31 cellular contexts compared by ENCODE assay signal in genomic region chr1:246711548-246712003, GRCh38.
"Had no signal": no experiment of that assay in that cellular context is flagged by ENCODE, and none has a peak within 500 bp of the region (broad histone marks: within the 10 kb centered on the region; RNA-seq: fewer than 3 reads in every experiment).

No MANE protein-coding gene starts in this region.

- H3K4me1 Mint-ChIP-seq: central memory CD8-positive, alpha-beta T cell; endodermal cell had no signal

- H3K4me1 ChIP-seq: ascending aorta, esophagus muscularis mucosa, gastroesophageal sphincter had no signal

- H3K4me3 ChIP-seq: ascending aorta, coronary artery, dorsolateral prefrontal cortex, esophagus muscularis mucosa, gastroesophageal sphincter had no signal

- H3K9me3 ChIP-seq: ascending aorta, esophagus muscularis mucosa, gastroesophageal sphincter had no signal

- H3K27me3 Mint-ChIP-seq: dendritic cell treated with granulocyte-macrophage colony-stimulating factor and Interleukin-4, amounts not matched to agents 40 ng/mL and 50 ng/mL, for 4 days had no signal

- DNase-seq: activated CD4-positive, alpha-beta memory T cell treated with anti-CD3 and anti-CD28 coated beads, Interleukin-2, amount 10 ng/mL, durations not matched to agents 7 days and 5 days; activated CD4-positive, alpha-beta T cell treated with anti-CD3 and anti-CD28 coated beads for 36 hours; activated CD4-positive, alpha-beta T cell treated with anti-CD3 and anti-CD28 coated beads, Interleukin-2, amount 10 ng/mL, durations not matched to agents 24 days and 14 days; activated CD4-positive, alpha-beta T cell treated with anti-CD3 and anti-CD28 coated beads, Interleukin-2, amount 50 U/mL, for 4 hours; activated CD4-positive, CD25-positive, alpha-beta regulatory T cell; activated CD4-positive, CD25-positive, alpha-beta regulatory T cell treated with anti-CD3 and anti-CD28 coated beads, Interleukin-2, amount 50 U/mL, for 72 hours; activated CD8-positive, alpha-beta memory T cell treated with anti-CD3 and anti-CD28 coated beads, Interleukin-2, amount 50 U/mL, for 48 hours; activated gamma-delta T cell; activated naive CD4-positive, alpha-beta T cell; activated naive CD4-positive, alpha-beta T cell treated with anti-CD3 and anti-CD28 coated beads, Interleukin-2, amount 10 ng/mL, durations not matched to agents 7 days and 5 days; activated naive CD8-positive, alpha-beta T cell treated with anti-CD3 and anti-CD28 coated beads, Interleukin-2, amount 10 ng/mL, durations not matched to agents 7 days and 5 days; activated T-cell treated with anti-CD3 and anti-CD28 coated beads for 4 hours; activated T-cell treated with anti-CD3 and anti-CD28 coated beads, Interleukin-2, amount 50 U/mL, for 24 hours; activated T-cell treated with anti-CD3 and anti-CD28 coated beads, Interleukin-2, amount 50 U/mL, for 72 hours; brain microvascular endothelial cell; dorsolateral prefrontal cortex; effector memory CD4-positive, alpha-beta T cell; endodermal cell; erythroblast; foreskin melanocyte; T-cell; T1000 had no signal

- H3K27me3 ChIP-seq: ascending aorta, brain microvascular endothelial cell, dorsolateral prefrontal cortex, gastroesophageal sphincter had no signal

- H3K4me3 Mint-ChIP-seq: activated CD4-positive, alpha-beta memory T cell treated with anti-CD3 and anti-CD28 coated beads, Interleukin-2, amount 10 ng/mL, durations not matched to agents 7 days and 5 days; activated CD4-positive, alpha-beta T cell treated with anti-CD3 and anti-CD28 coated beads for 36 hours; activated CD4-positive, alpha-beta T cell treated with anti-CD3 and anti-CD28 coated beads, Interleukin-2, amount 10 ng/mL, durations not matched to agents 24 days and 14 days; activated naive CD4-positive, alpha-beta T cell treated with anti-CD3 and anti-CD28 coated beads, Interleukin-2, amount 10 ng/mL, durations not matched to agents 7 days and 5 days; activated naive CD8-positive, alpha-beta T cell treated with anti-CD3 and anti-CD28 coated beads, Interleukin-2, amount 10 ng/mL, durations not matched to agents 7 days and 5 days; activated T-cell treated with anti-CD3 and anti-CD28 coated beads, Interleukin-2, amount 50 U/mL, for 24 hours; activated T-cell treated with anti-CD3 and anti-CD28 coated beads, Interleukin-2, amount 50 U/mL, for 72 hours; central memory CD8-positive, alpha-beta T cell; dendritic cell treated with granulocyte-macrophage colony-stimulating factor and Interleukin-4, amounts not matched to agents 40 ng/mL and 50 ng/mL, for 4 days; endodermal cell; T-cell; T-helper 1 cell treated with Interleukin-12 subunit alpha and Interleukin-12 subunit beta and Interleukin-4 antibody, amounts not matched to agents 30 μg/mL and 1 μg/mL, for 36 hours; T-helper 2 cell treated with Interferon-gamma antibody and Interleukin-4, amounts not matched to agents 5 μg/mL and 100 μg/mL, for 36 hours had no signal

- H3K27ac ChIP-seq: ascending aorta, brain microvascular endothelial cell, coronary artery, dorsolateral prefrontal cortex, esophagus muscularis mucosa, gastroesophageal sphincter had no signal

- H3K27ac Mint-ChIP-seq: activated CD4-positive, alpha-beta memory T cell treated with anti-CD3 and anti-CD28 coated beads, Interleukin-2, amount 10 ng/mL, durations not matched to agents 7 days and 5 days; activated CD4-positive, alpha-beta T cell treated with anti-CD3 and anti-CD28 coated beads for 36 hours; activated CD4-positive, alpha-beta T cell treated with anti-CD3 and anti-CD28 coated beads, Interleukin-2, amount 10 ng/mL, durations not matched to agents 24 days and 14 days; activated naive CD4-positive, alpha-beta T cell treated with anti-CD3 and anti-CD28 coated beads, Interleukin-2, amount 10 ng/mL, durations not matched to agents 7 days and 5 days; activated naive CD4-positive, alpha-beta T cell treated with anti-CD3 and anti-CD28 coated beads, Interleukin-2, amount 50 U/mL, for 72 hours; activated naive CD8-positive, alpha-beta T cell treated with anti-CD3 and anti-CD28 coated beads, Interleukin-2, amount 10 ng/mL, durations not matched to agents 7 days and 5 days; activated T-cell treated with anti-CD3 and anti-CD28 coated beads, Interleukin-2, amount 50 U/mL, for 24 hours; activated T-cell treated with anti-CD3 and anti-CD28 coated beads, Interleukin-2, amount 50 U/mL, for 72 hours; dendritic cell treated with granulocyte-macrophage colony-stimulating factor and Interleukin-4, amounts not matched to agents 40 ng/mL and 50 ng/mL, for 4 days; endodermal cell; T-cell; T-helper 1 cell treated with Interleukin-12 subunit alpha and Interleukin-12 subunit beta and Interleukin-4 antibody, amounts not matched to agents 30 μg/mL and 1 μg/mL, for 36 hours; T-helper 2 cell treated with Interferon-gamma antibody and Interleukin-4, amounts not matched to agents 5 μg/mL and 100 μg/mL, for 36 hours had no signal

- ATAC-seq: activated CD4-positive, alpha-beta T cell treated with anti-CD3 and anti-CD28 coated beads for 36 hours; activated naive CD4-positive, alpha-beta T cell treated with anti-CD3 and anti-CD28 coated beads, Interleukin-2, amount 50 U/mL, for 72 hours; activated T-cell treated with anti-CD3 and anti-CD28 coated beads, Interleukin-2, amount 50 U/mL, for 72 hours; gastroesophageal sphincter; T-cell had no signal

- H3K36me3 Mint-ChIP-seq: T-cell had no signal

- H3K36me3 ChIP-seq: ascending aorta, brain microvascular endothelial cell, esophagus muscularis mucosa, gastroesophageal sphincter had no signal
